ENCODE assay signal across 1 cellular context in genomic region chr15:72685925-72686794, GRCh38.
TF ChIP-seq lines count a peak whose summit lies in the region.

BBS4 (plus strand) TSS chr15:72686207; CDS start chr15:72686228, 21 bp downstream.
HIGD2B (minus strand) TSS chr15:72686182; CDS start chr15:72676374, 9,808 bp downstream.

TF ChIP-seq in HepG2, 621 proteins besides CTCF, POLR2A, EP300 and RAD21 (continued from another document and continues in another):
- TF ChIP-seq SOX6 (IDR thresholded peaks at IDR 0.05) (no peak), SOX6 (CRISPR knock-in tag; IDR thresholded peaks at IDR 0.05) (peak; percentile 30), MTA1 (CRISPR knock-in tag; IDR thresholded peaks at IDR 0.05; ENCODE audit: borderline replicate concordance) (0 out of 2 replicates have a peak, but pooled peaks have one; percentile 51), ZNF781 (CRISPR knock-in tag; IDR thresholded peaks at IDR 0.05; ENCODE audit: borderline replicate concordance, not compliant biosample characterization) (peak; percentile 27), NR2F2 (IDR thresholded peaks at IDR 0.05; ENCODE audit: borderline replicate concordance, low read depth) (peak; percentile 6; the same call in 1 of the 2 replicates), ZBTB4 (CRISPR knock-in tag; IDR thresholded peaks at IDR 0.05; ENCODE audit: borderline replicate concordance) (no peak), YY1 (IDR thresholded peaks at IDR 0.05; ENCODE audit: insufficient read depth, insufficient replicate concordance, low read depth, low read length) (peak; percentile 93), ELF4 (CRISPR knock-in tag; IDR thresholded peaks at IDR 0.05; ENCODE audit: borderline replicate concordance) (no peak; the same call in 1 of the 2 replicates), ZNF18 (CRISPR knock-in tag; IDR thresholded peaks at IDR 0.05; ENCODE audit: insufficient replicate concordance) (peak; percentile 49), TAF1 (CRISPR knock-in tag; IDR thresholded peaks at IDR 0.05) (peak; percentile 94), CHD4 (IDR thresholded peaks at IDR 0.05; ENCODE audit: borderline replicate concordance, low read length) (no peak), ZNF276 (CRISPR knock-in tag; IDR thresholded peaks at IDR 0.05; ENCODE audit: low read depth) (0 out of 2 replicates have a peak, but pooled peaks have one; percentile 54), SP2 (CRISPR knock-in tag; IDR thresholded peaks at IDR 0.05) (no peak; the same call in 1 of the 2 replicates), ISL2 (CRISPR knock-in tag; IDR thresholded peaks at IDR 0.05) (no peak), ZNF773 (CRISPR knock-in tag; IDR thresholded peaks at IDR 0.05; ENCODE audit: borderline replicate concordance) (no peak), ZNF691 (CRISPR knock-in tag; IDR thresholded peaks at IDR 0.05; ENCODE audit: borderline replicate concordance, low read depth) (no peak), ZMYM2 (CRISPR knock-in tag; IDR thresholded peaks at IDR 0.05) (no peak), ZNF792 (CRISPR knock-in tag; IDR thresholded peaks at IDR 0.05) (no peak; the same call in none of the 2 replicates), POLR2AphosphoS5 (IDR thresholded peaks at IDR 0.05; ENCODE audit: low read depth, low read length) (peak; percentile 94), ZMYM3 (CRISPR knock-in tag; IDR thresholded peaks at IDR 0.05) (no peak), ZNF335 (CRISPR knock-in tag; IDR thresholded peaks at IDR 0.05) (0 out of 2 replicates have a peak, but pooled peaks have one; percentile 45), ZBTB21 (CRISPR knock-in tag; IDR thresholded peaks at IDR 0.05) (peak; percentile 47; the same call in 1 of the 2 replicates), PBX2 (CRISPR knock-in tag; IDR thresholded peaks at IDR 0.05) (no peak), TEAD3 (CRISPR knock-in tag; optimal IDR thresholded peaks at IDR 0.05; ENCODE audit: borderline replicate concordance) (peak; percentile 20), ZNF800 (CRISPR knock-in tag; IDR thresholded peaks at IDR 0.05) (no peak), MYC (CRISPR knock-in tag; IDR thresholded peaks at IDR 0.05; ENCODE audit: borderline replicate concordance) (peak; percentile 66; the same call in 1 of the 2 replicates), BCL3 (CRISPR knock-in tag; IDR thresholded peaks at IDR 0.05) (0 out of 2 replicates have a peak, but pooled peaks have one; percentile 20), ZNF280B (CRISPR knock-in tag; IDR thresholded peaks at IDR 0.05; ENCODE audit: borderline replicate concordance) (peak; percentile 36; the same call in 1 of the 2 replicates), CAMTA2 (CRISPR knock-in tag; IDR thresholded peaks at IDR 0.05; ENCODE audit: borderline replicate concordance) (no peak), KLF11 (CRISPR knock-in tag; IDR thresholded peaks at IDR 0.05) (0 out of 2 replicates have a peak, but pooled peaks have one; percentile 21), SUZ12 (IDR thresholded peaks at IDR 0.05; ENCODE audit: low read depth, low read length) (no peak), ZBTB46 (CRISPR knock-in tag; IDR thresholded peaks at IDR 0.05; ENCODE audit: borderline replicate concordance) (no peak), MAX (IDR thresholded peaks at IDR 0.05) (peak; percentile 62; the same call in 1 of the 2 replicates), CREBL2 (CRISPR knock-in tag; IDR thresholded peaks at IDR 0.05; ENCODE audit: borderline replicate concordance) (no peak), SIN3B (IDR thresholded peaks at IDR 0.05; ENCODE audit: low read length) (0 out of 2 replicates have a peak, but pooled peaks have one; percentile 39), ZNF235 (CRISPR knock-in tag; IDR thresholded peaks at IDR 0.05; ENCODE audit: borderline replicate concordance) (0 out of 2 replicates have a peak, but pooled peaks have one; percentile 27), MAFG (CRISPR knock-in tag; IDR thresholded peaks at IDR 0.05) (no peak), MXD1 (CRISPR knock-in tag; IDR thresholded peaks at IDR 0.05) (peak; percentile 26; the same call in 1 of the 2 replicates), ZIK1 (CRISPR knock-in tag; IDR thresholded peaks at IDR 0.05; ENCODE audit: borderline replicate concordance, low read depth) (peak; percentile 24; the same call in 1 of the 2 replicates), ZNF891 (CRISPR knock-in tag; IDR thresholded peaks at IDR 0.05) (peak; percentile 83), NAIF1 (CRISPR knock-in tag; IDR thresholded peaks at IDR 0.05; ENCODE audit: borderline replicate concordance) (no peak), ZNF143 (CRISPR knock-in tag; IDR thresholded peaks at IDR 0.05) (no peak), SOX13 (IDR thresholded peaks at IDR 0.05) (peak; percentile 24; the same call in 1 of the 2 replicates), SOX13 (CRISPR knock-in tag; conservative IDR thresholded peaks at IDR 0.05 in 1 of 2, IDR thresholded peaks at IDR 0.05 in 1 of 2) (no peak; a peak in 1 of 4 replicates)
